In the genomic region with DNA sequence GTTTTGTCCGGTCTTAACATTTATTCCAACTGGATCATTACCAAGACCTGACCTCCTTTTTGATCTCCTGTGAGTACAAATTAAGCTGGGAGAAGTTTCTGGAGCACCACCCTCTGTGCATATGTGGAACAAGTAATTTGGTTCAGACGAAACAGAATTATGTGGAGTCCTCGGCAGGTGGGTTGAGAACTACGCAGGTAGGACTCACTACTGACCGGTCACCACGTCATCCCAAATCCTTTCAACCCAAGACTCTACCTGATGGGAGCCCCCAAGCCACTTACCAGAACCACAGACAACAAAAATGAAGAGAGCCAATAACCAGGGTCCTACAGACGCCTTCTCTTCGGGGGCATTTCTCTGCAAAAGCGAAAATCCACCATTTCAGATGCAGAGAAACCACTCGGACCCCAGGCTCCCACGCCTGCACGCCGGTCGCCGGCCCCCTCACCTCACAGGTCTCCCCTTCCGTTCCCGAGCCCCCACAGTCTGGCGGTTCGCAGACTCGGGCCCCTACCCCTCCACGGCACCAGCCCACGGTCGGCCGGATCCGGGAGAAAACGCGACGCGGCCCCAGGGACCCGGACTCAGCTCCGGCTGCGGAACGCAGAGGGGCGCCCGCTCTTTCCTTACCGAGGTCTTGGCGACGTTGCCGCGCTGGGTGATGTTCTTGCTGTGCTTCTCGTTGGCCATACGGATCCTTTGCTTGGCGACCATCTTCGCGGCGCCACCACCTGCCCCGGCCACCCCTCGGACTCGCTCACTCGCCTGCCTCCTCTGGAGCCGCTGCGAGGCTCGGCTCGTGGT, we compare ENCODE assay signal across 8 cellular contexts. TPM values are rescaled to one million over a fixed set of nuclear protein-coding genes. Genes with fewer than 3 reads are reported as not detected.
DNase-seq lines count a peak whose midpoint lies in the region; ATAC-seq and TF ChIP-seq lines count a peak whose summit lies in the region.

No MANE protein-coding gene starts in this region.

- no peaks in the 10 kb centered on the region for H3K9me2 ChIP-seq in SU-DHL-6 (replicated peaks; ENCODE audit: insufficient read depth, low read length)

- H3K9ac ChIP-seq in SU-DHL-6 (ENCODE audit: low read length) = peak overlapping the region; percentile 97

- peak overlapping the region; percentile 90 for H3K4me2 ChIP-seq in SU-DHL-6 (ENCODE audit: low read depth, low read length, poor library complexity, severe bottlenecking)

- H3K9me3 ChIP-seq in SU-DHL-6 (ENCODE audit: insufficient read depth, low read length) (no peaks in the 10 kb centered on the region), breast epithelium (no peaks in the 10 kb centered on the region)

- H3K27ac ChIP-seq in SU-DHL-6 (ENCODE audit: low read depth, low read length) = peak overlapping the region; percentile 80
- H3K27ac ChIP-seq in breast epithelium = peak overlapping the region; percentile 98 to 99

- intact Hi-C loops in breast epithelium (cut with DNase I; ENCODE audit: low total_unique reads) = no loop called here

- H3K4me3 ChIP-seq in SU-DHL-6 (ENCODE audit: insufficient read depth, low read length, poor library complexity, severe bottlenecking) (peak overlapping the region; percentile 94), breast epithelium (peak overlapping the region; percentile 78 to 91 (median 81)), kidney epithelial cell (ENCODE audit: low read depth, low read length) (peak overlapping the region; percentile 90)

- no peak for TF ChIP-seq POLR2A in breast epithelium (IDR thresholded peaks at IDR 0.05)

- H3K36me3 ChIP-seq in SU-DHL-6 (ENCODE audit: low read length) = peaks cover 27% of the 10 kb centered on the region
- no peaks in the 10 kb centered on the region for H3K36me3 ChIP-seq in breast epithelium
- peaks cover 1% of the 10 kb centered on the region for H3K36me3 ChIP-seq in kidney epithelial cell (ENCODE audit: control insufficient read depth, insufficient read depth, low read length)

- H2AFZ ChIP-seq in SU-DHL-6 (ENCODE audit: low read depth, low read length, severe bottlenecking) = peak overlapping the region; percentile 59

- peaks cover 0 to 14% of the 10 kb centered on the region in 2 donors for H3K4me1 ChIP-seq in breast epithelium

- peaks cover 4% of the 10 kb centered on the region; the same call in 1 of the 2 replicates for H3F3A ChIP-seq in SU-DHL-6 (ENCODE audit: insufficient read depth)

- DNase-seq in NCI-H2081 (lab: John Stamatoyannopoulos, UW) (peak; percentile 47 to 65), NCI-H2081 treated with DMSO at 0.1 percent for 48 hours (lab: John Stamatoyannopoulos, UW) (no peak), breast epithelium (ENCODE audit: low spot score in 2 of 2) (peak in 1 of 2 donors; percentile 24), kidney epithelial cell (ENCODE audit: low read depth) (no peak), GOT3 (lab: John Stamatoyannopoulos, UW) (no peak)
- DNase-seq in stimulated activated CD4-positive, alpha-beta T cell treated with anti-CD3 and anti-CD28 coated beads, Interleukin-1b, Interleukin-23, amount 100 ng/mL, for 24 hours (ENCODE audit: low read depth in 4 of 4, low spot score in 1 of 4) = peak; percentile 19 to 25 (median 22)

- TF ChIP-seq CTCF in SU-DHL-6 (IDR thresholded peaks at IDR 0.05; ENCODE audit: insufficient read depth, low read length, poor library complexity, severe bottlenecking) (no peak), breast epithelium (IDR thresholded peaks at IDR 0.05) (no peak), kidney epithelial cell (IDR thresholded peaks at IDR 0.05; ENCODE audit: insufficient read depth, low read length, poor library complexity, severe bottlenecking) (no peak)

- H3K27me3 ChIP-seq in SU-DHL-6 (ENCODE audit: low read length) = no peaks in the 10 kb centered on the region
- no peaks in the 10 kb centered on the region for H3K27me3 ChIP-seq in breast epithelium
- H3K27me3 ChIP-seq in kidney epithelial cell (ENCODE audit: control insufficient read depth, insufficient read depth, low read length) = no peaks in the 10 kb centered on the region

- H3K79me2 ChIP-seq in SU-DHL-6 (ENCODE audit: insufficient read depth, low read length) = peaks cover 71% of the 10 kb centered on the region

- peak; percentile 18 for ATAC-seq in HG03159 (IDR thresholded peaks at IDR 0.05; ENCODE audit: unreplicated experiment)

- H4K20me1 ChIP-seq in SU-DHL-6 (ENCODE audit: low read depth, low read length) = peaks cover 14% of the 10 kb centered on the region; the same call in 1 of the 2 replicates

RNA-seq across cellular contexts. Expression of a gene that starts 0.7 kb away (rescaled TPM):
- total RNA-seq in breast epithelium (100 to 1,000 TPM; 231 to 327 (median 273) TPM), kidney epithelial cell (334 and 360 TPM in 2 replicates)

RNA-seq across cellular contexts. Expression of a gene that starts 1.0 kb away (rescaled TPM):
- total RNA-seq in breast epithelium (100 to 1,000 TPM; 204 to 247 (median 239) TPM), kidney epithelial cell (136 and 149 TPM in 2 replicates)

RNA-seq across cellular contexts. Expression of a gene that starts 57.5 kb away (rescaled TPM):
- 100 to 1,000 TPM in 2 of 3 donors, 10 to 100 TPM in 1; 86.9 to 143 (median 127) TPM for total RNA-seq in breast epithelium
- total RNA-seq in kidney epithelial cell = 109 and 135 TPM in 2 replicates

Comparison
In these comparisons a context has a peak if more than half of its experiments do, and no peak if none do; other contexts are left out.
1. DNase-seq: peak in NCI-H2081 (2 of 2) and stimulated activated CD4-positive, alpha-beta T cell treated with anti-CD3 and anti-CD28 coated beads, Interleukin-1b, Interleukin-23, amount 100 ng/mL, for 24 hours (4 of 4); none in NCI-H2081 treated with DMSO at 0.1 percent for 48 hours (single experiment), kidney epithelial cell (single experiment) and GOT3 (single experiment).
2. Peak in every context shown above with its lines, with median percentiles within 50 percentile points of each other: H3K4me3 ChIP-seq.